21 cellular contexts compared by ENCODE assay signal in genomic region chr6:147132889-147133288, GRCh38.
DNase-seq lines count a peak whose midpoint lies in the region; ATAC-seq, FAIRE-seq and TF ChIP-seq lines count a peak whose summit lies in the region.
"Had no signal": no experiment of that assay in that cellular context is flagged by ENCODE, and none has a peak within 500 bp of the region (broad histone marks: within the 10 kb centered on the region; RNA-seq: fewer than 3 reads in every experiment).

No MANE protein-coding gene starts in this region.

- TF ChIP-seq CTCF in astrocyte (IDR thresholded peaks at IDR 0.05; ENCODE audit: insufficient read depth, low read depth, low read length) (no peak), foreskin fibroblast (IDR thresholded peaks at IDR 0.05; ENCODE audit: low read depth, low read length) (no peak)

- no peak overlapping the region for H2AFZ ChIP-seq in astrocyte (ENCODE audit: low read depth, low read length)

- H3K27me3 ChIP-seq in astrocyte (ENCODE audit: insufficient read depth, low read length) = no peaks in the 10 kb centered on the region
- H3K27me3 ChIP-seq: Peyer's patch had no signal

- no peaks in the 10 kb centered on the region for H3K27me3 Mint-ChIP-seq in astrocyte (ENCODE audit: low read depth, unreplicated experiment)
- H3K27me3 Mint-ChIP-seq in stimulated activated naive B cell treated with anti-CD40 and anti-IgM and Interleukin-4, amounts not matched to agents 10 μg/mL and 1 μg/mL and 100 μg/mL, for 72 hours = peaks cover 7 to 10% of the 10 kb centered on the region in 2 donors
- H3K27me3 Mint-ChIP-seq: IgD-negative memory B cell; stimulated activated naive CD8-positive, alpha-beta T cell treated with anti-CD3 and anti-CD28 coated beads, Interleukin-15, Interleukin-2, amounts not matched to agents 100 ng/mL and 50 ng/mL, for 24 hours had no signal

- H3K9me3 Mint-ChIP-seq in astrocyte (ENCODE audit: unreplicated experiment) = peaks cover 2% of the 10 kb centered on the region
- peaks cover 0 to 2% of the 10 kb centered on the region in 2 donors for H3K9me3 Mint-ChIP-seq in stimulated activated naive B cell treated with anti-CD40 and anti-IgM and Interleukin-4, amounts not matched to agents 10 μg/mL and 1 μg/mL and 100 μg/mL, for 72 hours
- H3K9me3 Mint-ChIP-seq: IgD-negative memory B cell; naive B cell; stimulated activated naive CD8-positive, alpha-beta T cell treated with anti-CD3 and anti-CD28 coated beads, Interleukin-15, Interleukin-2, amounts not matched to agents 100 ng/mL and 50 ng/mL, for 24 hours had no signal

- H3K9ac ChIP-seq in astrocyte (ENCODE audit: low read length) = no peak overlapping the region

- no peak for ATAC-seq in stimulated activated naive B cell treated with anti-CD40 and anti-IgM and Interleukin-4, amounts not matched to agents 10 μg/mL and 1 μg/mL and 100 μg/mL, for 72 hours (replicated peaks)

- H3K27ac ChIP-seq in astrocyte (ENCODE audit: low read depth, low read length) = no peak overlapping the region
- H3K27ac ChIP-seq: Peyer's patch, WERI-Rb-1 had no signal

- no peaks in the 10 kb centered on the region for H3K4me1 ChIP-seq in astrocyte (ENCODE audit: insufficient read depth, low read length)
- H3K4me1 ChIP-seq: Peyer's patch had no signal

- H3K36me3 ChIP-seq in astrocyte (ENCODE audit: insufficient read depth, low read length) = no peaks in the 10 kb centered on the region
- H3K36me3 ChIP-seq: Peyer's patch, WERI-Rb-1 had no signal

- no peak for FAIRE-seq in astrocyte (lab: Jason Lieb, UNC)
- FAIRE-seq: urothelium cell line had no signal

- no peaks in the 10 kb centered on the region for H4K20me1 ChIP-seq in astrocyte (ENCODE audit: insufficient read depth, low read length)

- no peaks in the 10 kb centered on the region for H3K9me3 ChIP-seq in astrocyte (ENCODE audit: insufficient read depth, low read depth, low read length)
- H3K9me3 ChIP-seq: Peyer's patch had no signal

- H3K4me3 ChIP-seq in astrocyte (ENCODE audit: insufficient read depth, low read depth, low read length) = no peak overlapping the region
- H3K4me3 ChIP-seq in foreskin fibroblast (ENCODE audit: low read depth in 1 of 2, low read length in 2 of 2) = no peak overlapping the region
- H3K4me3 ChIP-seq: lung, Peyer's patch had no signal

- DNase-seq in EH (ENCODE audit: low read depth) (peak; percentile 25), NCI-H146 (lab: John Stamatoyannopoulos, UW) (peak; percentile 67), astrocyte (ENCODE audit: low read depth) (peak; percentile 74), foreskin fibroblast (peak; percentile 24 to 58), NCI-H2227 (lab: John Stamatoyannopoulos, UW; ENCODE audit: unreplicated experiment) (no peak), erythroblast (lab: John Stamatoyannopoulos, UW) (no peak)
- no peak for DNase-seq in stimulated activated CD8-positive, alpha-beta memory T cell treated with anti-CD3 and anti-CD28 coated beads, Interleukin-4, amount 100 ng/mL, for 48 hours
- no peak for DNase-seq in stimulated activated naive B cell treated with anti-CD40 and anti-IgM and Interleukin-4, amounts not matched to agents 10 μg/mL and 1 μg/mL and 100 μg/mL, for 72 hours
- DNase-seq: anterior cingulate cortex, COR-L47, cortex of kidney, GDM1, naive B cell, NCI-H1048, NCI-H345, Peyer's patch, WERI-Rb-1 had no signal

- no peak overlapping the region for H3K4me3 Mint-ChIP-seq in astrocyte (ENCODE audit: unreplicated experiment)
- H3K4me3 Mint-ChIP-seq in stimulated activated naive B cell treated with anti-CD40 and anti-IgM and Interleukin-4, amounts not matched to agents 10 μg/mL and 1 μg/mL and 100 μg/mL, for 72 hours = no peak overlapping the region
- H3K4me3 Mint-ChIP-seq: IgD-negative memory B cell; naive B cell; stimulated activated naive CD8-positive, alpha-beta T cell treated with anti-CD3 and anti-CD28 coated beads, Interleukin-15, Interleukin-2, amounts not matched to agents 100 ng/mL and 50 ng/mL, for 24 hours had no signal

- no peak overlapping the region for H3K27ac Mint-ChIP-seq in astrocyte (ENCODE audit: unreplicated experiment)
- H3K27ac Mint-ChIP-seq in stimulated activated naive B cell treated with anti-CD40 and anti-IgM and Interleukin-4, amounts not matched to agents 10 μg/mL and 1 μg/mL and 100 μg/mL, for 72 hours = no peak overlapping the region
- H3K27ac Mint-ChIP-seq: IgD-negative memory B cell; naive B cell; stimulated activated naive CD8-positive, alpha-beta T cell treated with anti-CD3 and anti-CD28 coated beads, Interleukin-15, Interleukin-2, amounts not matched to agents 100 ng/mL and 50 ng/mL, for 24 hours had no signal

- H3K79me2 ChIP-seq in astrocyte (ENCODE audit: insufficient read depth, low read length) = no peaks in the 10 kb centered on the region

- H3K36me3 Mint-ChIP-seq in astrocyte (ENCODE audit: low read depth, unreplicated experiment) = no peaks in the 10 kb centered on the region
- H3K36me3 Mint-ChIP-seq in stimulated activated naive B cell treated with anti-CD40 and anti-IgM and Interleukin-4, amounts not matched to agents 10 μg/mL and 1 μg/mL and 100 μg/mL, for 72 hours = no peaks in the 10 kb centered on the region
- H3K36me3 Mint-ChIP-seq: IgD-negative memory B cell, naive B cell had no signal

- peaks cover 10% of the 10 kb centered on the region for H3K4me1 Mint-ChIP-seq in astrocyte (ENCODE audit: low read depth, unreplicated experiment)
- H3K4me1 Mint-ChIP-seq in stimulated activated naive B cell treated with anti-CD40 and anti-IgM and Interleukin-4, amounts not matched to agents 10 μg/mL and 1 μg/mL and 100 μg/mL, for 72 hours = no peaks in the 10 kb centered on the region
- H3K4me1 Mint-ChIP-seq: IgD-negative memory B cell, naive B cell had no signal

- no peak overlapping the region for H3K4me2 ChIP-seq in astrocyte (ENCODE audit: low read length)

- TF ChIP-seq POLR2A in erythroblast (IDR thresholded peaks at IDR 0.05; ENCODE audit: low read length) = no peak

Comparison
In these comparisons a context has a peak if more than half of its experiments do, and no peak if none do; other contexts are left out.
1. DNase-seq: peak in EH (single experiment), NCI-H146 (single experiment), astrocyte (single experiment) and foreskin fibroblast (2 of 2); none in NCI-H2227 (single experiment), stimulated activated CD8-positive, alpha-beta memory T cell treated with anti-CD3 and anti-CD28 coated beads, Interleukin-4, amount 100 ng/mL, for 48 hours (single experiment), erythroblast (0 of 2) and stimulated activated naive B cell treated with anti-CD40 and anti-IgM and Interleukin-4, amounts not matched to agents 10 μg/mL and 1 μg/mL and 100 μg/mL, for 72 hours (single experiment).